Comparison of ENCODE assay signal across 15 cellular contexts in the genomic region with DNA sequence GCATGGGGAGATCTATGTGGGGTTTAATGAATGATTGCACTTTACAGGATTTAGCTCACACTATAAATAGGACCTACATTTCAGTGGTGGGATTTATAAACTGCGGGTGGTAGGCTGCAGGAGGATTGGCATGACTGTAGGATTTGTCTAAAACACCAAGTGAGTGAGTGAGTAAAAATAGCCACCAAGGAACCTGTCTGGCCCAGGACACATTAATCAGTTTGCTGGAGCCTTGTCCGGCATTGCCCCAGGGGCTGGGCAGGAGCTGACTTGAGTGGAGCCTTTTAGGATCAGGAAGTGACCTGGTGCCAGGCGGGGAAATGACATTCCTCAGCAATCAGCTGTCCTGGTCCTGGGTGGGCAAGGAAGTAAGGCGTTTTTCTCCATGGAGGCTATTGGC.
"Had no signal": no experiment of that assay in that cellular context is flagged by ENCODE, and none has a peak within 500 bp of the region (broad histone marks: within the 10 kb centered on the region; RNA-seq: fewer than 3 reads in every experiment).

No MANE protein-coding gene starts in this region.

- H3K27ac ChIP-seq: body of pancreas, foreskin keratinocyte, pancreas had no signal

- H3K9me3 ChIP-seq: body of pancreas, pancreas had no signal

- DNase-seq: activated CD4-positive, alpha-beta memory T cell treated with anti-CD3 and anti-CD28 coated beads for 36 hours; activated CD4-positive, alpha-beta T cell treated with anti-CD3 and anti-CD28 coated beads for 1 hour; activated effector memory CD4-positive, alpha-beta T cell treated with anti-CD3 and anti-CD28 coated beads, Interleukin-2, amount 50 U/mL, for 16 hours; activated T-cell treated with anti-CD3 and anti-CD28 coated beads, Interleukin-2, amount 50 U/mL, for 4 hours; body of pancreas; cortex of kidney; effector CD4-positive, alpha-beta T cell; glutamatergic neuron; left colon; naive thymus-derived CD4-positive, alpha-beta T cell; pancreas; stimulated activated CD4-positive, alpha-beta T cell treated with anti-CD3 and anti-CD28 coated beads, Interleukin-12 subunit alpha, Interleukin-12 subunit beta, amount 100 ng/mL, for 4 hours; stimulated activated CD4-positive, alpha-beta T cell treated with anti-CD3 and anti-CD28 coated beads, Interleukin-2, amount 100 ng/mL, for 24 hours; T-helper 9 cell had no signal

- H3K27me3 ChIP-seq: body of pancreas, foreskin keratinocyte, pancreas had no signal

- H3K4me1 ChIP-seq: body of pancreas, pancreas had no signal

- ATAC-seq: activated T-cell treated with anti-CD3 and anti-CD28 coated beads, Interleukin-2, amount 50 U/mL, for 4 hours; body of pancreas; foreskin keratinocyte; left colon; naive thymus-derived CD4-positive, alpha-beta T cell had no signal

- H3K4me3 ChIP-seq: body of pancreas, pancreas had no signal

- H3K36me3 ChIP-seq: pancreas had no signal
